Comparison of ENCODE assay signal across 16 cellular contexts in genomic region chr17:13735444-13735843, GRCh38.
A peak's percentile ranks its signal among the peaks of the same experiment; 100 is the strongest.
DNase-seq lines count a peak whose midpoint lies in the region; ATAC-seq lines count a peak whose summit lies in the region.
"Had no signal": no experiment of that assay in that cellular context is flagged by ENCODE, and none has a peak within 500 bp of the region (broad histone marks: within the 10 kb centered on the region; RNA-seq: fewer than 3 reads in every experiment).

No MANE protein-coding gene starts in this region.

- no peak overlapping the region for H3K27ac Mint-ChIP-seq in stimulated activated naive B cell treated with anti-CD40 and anti-IgM and Interleukin-4, amounts not matched to agents 10 μg/mL and 1 μg/mL and 100 μg/mL, for 72 hours
- no peak overlapping the region for H3K27ac Mint-ChIP-seq in activated T-helper 2 cell treated with anti-CD3 and anti-CD28 coated beads, Interferon-gamma antibody, Interleukin-2, Interleukin-4, amounts not matched to agents 10 μg/mL and 5 μg/mL and 100 μg/mL, durations not matched to agents 14 hours and 24 hours and 36 hours
- H3K27ac Mint-ChIP-seq: CD4-positive, alpha-beta T cell; T-helper 2 cell treated with Interferon-gamma antibody and Interleukin-4, amounts not matched to agents 5 μg/mL and 100 μg/mL, for 36 hours had no signal

- in situ Hi-C loops in G401 (cut with HindIII; ENCODE audit: low sequenced_read_pairs), result no loop called here

- peak; percentile 73 for ATAC-seq in stimulated activated naive B cell treated with anti-CD40 and anti-IgM and Interleukin-4, amounts not matched to agents 10 μg/mL and 1 μg/mL and 100 μg/mL, for 72 hours (replicated peaks)
- ATAC-seq in HG03520 (IDR thresholded peaks at IDR 0.05; ENCODE audit: unreplicated experiment), result no peak

- DNase-seq in G401 (ENCODE audit: low spot score) (peak; percentile 12), RPMI7951 (ENCODE audit: low read depth) (peak; percentile 62), fibroblast of peridontal ligament (ENCODE audit: extremely low read depth) (peak; percentile 27), glomerular visceral epithelial cell (ENCODE audit: extremely low spot score) (no peak)
- no peak for DNase-seq in stimulated activated naive B cell treated with anti-CD40 and anti-IgM and Interleukin-4, amounts not matched to agents 10 μg/mL and 1 μg/mL and 100 μg/mL, for 72 hours
- no peak for DNase-seq in activated T-helper 2 cell treated with anti-CD3 and anti-CD28 coated beads, Interferon-gamma antibody, Interleukin-2, Interleukin-4, amounts not matched to agents 10 μg/mL and 5 μg/mL and 100 μg/mL, durations not matched to agents 14 hours and 24 hours and 36 hours (ENCODE audit: low spot score)
- DNase-seq: activated CD4-positive, CD25-positive, alpha-beta regulatory T cell treated with anti-CD3 and anti-CD28 coated beads, Interleukin-2, amount 50 U/mL, for 72 hours; CD4-positive, alpha-beta T cell; dermis blood vessel endothelial cell; DND-41; NCI-H1092 treated with DMSO at 0.1 percent for 48 hours; NK-92 treated with Interleukin-12 subunit alpha and Interleukin-12 subunit beta, amount 100 ng/mL, for 24 hours; ovary; stimulated activated CD4-positive, alpha-beta T cell treated with anti-CD3 and anti-CD28 coated beads, Interleukin-4, amount 100 ng/mL, for 4 hours had no signal

- intact Hi-C loops in activated T-helper 2 cell treated with anti-CD3 and anti-CD28 coated beads, Interferon-gamma antibody, Interleukin-2, Interleukin-4, amounts not matched to agents 10 μg/mL and 5 μg/mL and 100 μg/mL, durations not matched to agents 14 hours and 24 hours and 36 hours (cut with micrococcal nuclease), result no loop called here

- H3K9me3 Mint-ChIP-seq in stimulated activated naive B cell treated with anti-CD40 and anti-IgM and Interleukin-4, amounts not matched to agents 10 μg/mL and 1 μg/mL and 100 μg/mL, for 72 hours, result peaks cover 12% of the 10 kb centered on the region in 2 donors
- H3K9me3 Mint-ChIP-seq in activated T-helper 2 cell treated with anti-CD3 and anti-CD28 coated beads, Interferon-gamma antibody, Interleukin-2, Interleukin-4, amounts not matched to agents 10 μg/mL and 5 μg/mL and 100 μg/mL, durations not matched to agents 14 hours and 24 hours and 36 hours, result peaks cover 4% of the 10 kb centered on the region

- H3K27me3 Mint-ChIP-seq in stimulated activated naive B cell treated with anti-CD40 and anti-IgM and Interleukin-4, amounts not matched to agents 10 μg/mL and 1 μg/mL and 100 μg/mL, for 72 hours, result peaks cover 8 to 10% of the 10 kb centered on the region in 2 donors
- H3K27me3 Mint-ChIP-seq in activated T-helper 2 cell treated with anti-CD3 and anti-CD28 coated beads, Interferon-gamma antibody, Interleukin-2, Interleukin-4, amounts not matched to agents 10 μg/mL and 5 μg/mL and 100 μg/mL, durations not matched to agents 14 hours and 24 hours and 36 hours (ENCODE audit: low read depth), result no peaks in the 10 kb centered on the region
- H3K27me3 Mint-ChIP-seq: CD4-positive, alpha-beta T cell had no signal

- H3K4me3 Mint-ChIP-seq in stimulated activated naive B cell treated with anti-CD40 and anti-IgM and Interleukin-4, amounts not matched to agents 10 μg/mL and 1 μg/mL and 100 μg/mL, for 72 hours, result no peak overlapping the region
- no peak overlapping the region for H3K4me3 Mint-ChIP-seq in activated T-helper 2 cell treated with anti-CD3 and anti-CD28 coated beads, Interferon-gamma antibody, Interleukin-2, Interleukin-4, amounts not matched to agents 10 μg/mL and 5 μg/mL and 100 μg/mL, durations not matched to agents 14 hours and 24 hours and 36 hours (ENCODE audit: low read depth)
- H3K4me3 Mint-ChIP-seq: CD4-positive, alpha-beta T cell; T-helper 2 cell treated with Interferon-gamma antibody and Interleukin-4, amounts not matched to agents 5 μg/mL and 100 μg/mL, for 36 hours had no signal

- peaks cover 9 to 10% of the 10 kb centered on the region in 2 donors for H3K4me1 Mint-ChIP-seq in stimulated activated naive B cell treated with anti-CD40 and anti-IgM and Interleukin-4, amounts not matched to agents 10 μg/mL and 1 μg/mL and 100 μg/mL, for 72 hours
- no peaks in the 10 kb centered on the region for H3K4me1 Mint-ChIP-seq in activated T-helper 2 cell treated with anti-CD3 and anti-CD28 coated beads, Interferon-gamma antibody, Interleukin-2, Interleukin-4, amounts not matched to agents 10 μg/mL and 5 μg/mL and 100 μg/mL, durations not matched to agents 14 hours and 24 hours and 36 hours (ENCODE audit: low read depth)

- H3K36me3 Mint-ChIP-seq in stimulated activated naive B cell treated with anti-CD40 and anti-IgM and Interleukin-4, amounts not matched to agents 10 μg/mL and 1 μg/mL and 100 μg/mL, for 72 hours, result peaks cover 0 to 3% of the 10 kb centered on the region in 2 donors
- no peaks in the 10 kb centered on the region for H3K36me3 Mint-ChIP-seq in activated T-helper 2 cell treated with anti-CD3 and anti-CD28 coated beads, Interferon-gamma antibody, Interleukin-2, Interleukin-4, amounts not matched to agents 10 μg/mL and 5 μg/mL and 100 μg/mL, durations not matched to agents 14 hours and 24 hours and 36 hours (ENCODE audit: low read depth)

Comparison
In these comparisons a context has a peak if more than half of its experiments do, and no peak if none do; other contexts are left out.
1. DNase-seq: peak in G401 (single experiment), RPMI7951 (single experiment) and fibroblast of peridontal ligament (single experiment); none in stimulated activated naive B cell treated with anti-CD40 and anti-IgM and Interleukin-4, amounts not matched to agents 10 μg/mL and 1 μg/mL and 100 μg/mL, for 72 hours (single experiment), glomerular visceral epithelial cell (single experiment) and activated T-helper 2 cell treated with anti-CD3 and anti-CD28 coated beads, Interferon-gamma antibody, Interleukin-2, Interleukin-4, amounts not matched to agents 10 μg/mL and 5 μg/mL and 100 μg/mL, durations not matched to agents 14 hours and 24 hours and 36 hours (single experiment).